Comparison of ENCODE assay signal across 11 cellular contexts in the genomic region with DNA sequence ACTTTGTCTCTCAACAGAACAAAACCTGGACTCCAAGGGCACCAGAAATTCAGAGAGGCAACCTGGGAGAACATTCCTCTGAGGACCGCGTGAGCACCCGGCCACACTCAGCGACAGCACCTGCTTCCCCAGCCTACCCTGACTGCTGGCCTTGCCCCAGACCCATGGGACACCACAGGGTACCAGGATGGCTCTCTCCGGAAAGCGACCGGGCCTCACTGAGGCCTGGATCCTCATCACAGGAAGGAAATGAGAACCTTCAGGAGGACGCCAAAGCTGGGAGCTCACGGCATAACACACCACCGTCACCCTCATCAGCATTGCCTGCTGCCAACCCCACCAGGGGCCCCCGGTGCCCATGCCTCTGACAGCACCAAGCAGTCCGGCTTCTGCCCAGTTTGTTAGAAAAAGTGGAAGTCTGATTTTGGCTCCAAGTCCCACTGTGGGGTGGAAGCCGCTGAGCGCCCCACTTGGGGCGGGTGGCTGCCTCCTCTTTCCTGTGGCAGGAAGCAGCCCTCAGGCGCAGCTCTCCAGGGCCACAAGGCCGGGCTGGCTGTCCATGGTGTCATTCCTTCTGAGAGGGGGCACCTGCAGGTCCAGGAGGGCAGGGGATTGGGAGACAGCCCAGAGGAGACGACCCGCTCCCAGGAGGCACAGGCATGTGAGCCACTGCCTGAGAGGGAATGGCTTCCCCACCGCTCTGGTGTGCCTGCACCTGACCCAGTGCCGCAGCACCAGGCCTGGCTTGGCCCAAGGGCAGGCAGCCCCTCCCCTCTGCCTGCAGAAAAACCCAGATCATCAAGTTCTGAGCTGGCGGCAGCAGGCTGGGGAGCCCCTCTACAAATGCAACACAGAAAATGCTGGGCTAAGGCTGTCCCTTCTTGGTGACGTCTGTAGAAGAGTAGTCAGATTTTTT. TPM values are rescaled to one million over a fixed set of nuclear protein-coding genes. Genes with fewer than 3 reads are reported as not detected.
DNase-seq lines count a peak whose midpoint lies in the region; ATAC-seq and TF ChIP-seq lines count a peak whose summit lies in the region.
"Had no signal": no experiment of that assay in that cellular context is flagged by ENCODE, and none has a peak within 500 bp of the region (broad histone marks: within the 10 kb centered on the region; RNA-seq: fewer than 3 reads in every experiment).

No MANE protein-coding gene starts in this region.

- H3K27ac ChIP-seq in HL-60 (replicated peaks) (peak overlapping the region; percentile 31; the same call in 1 of the 2 replicates), endodermal cell (ENCODE audit: low read depth, low read length) (no peak overlapping the region), GM23248 (no peak overlapping the region)

- H3K36me3 ChIP-seq in BE2C (peaks cover 3% of the 10 kb centered on the region; the same call in 1 of the 2 replicates), endodermal cell (ENCODE audit: control insufficient read depth, insufficient read depth, low read length) (peaks cover 62% of the 10 kb centered on the region), GM23248 (ENCODE audit: low read depth) (0 out of 2 replicates have a peak, but pooled peaks cover 5% of the 10 kb centered on the region)

- H3K36me3 Mint-ChIP-seq in endodermal cell (ENCODE audit: low read depth) (peaks cover 28% of the 10 kb centered on the region), nephron progenitor cell (ENCODE audit: low read depth) (peaks cover 18% of the 10 kb centered on the region)

- no peaks in the 10 kb centered on the region for H3K9me2 ChIP-seq in GM23248 (ENCODE audit: insufficient read depth)

- H3K4me1 Mint-ChIP-seq in endodermal cell (peaks cover 6% of the 10 kb centered on the region), nephron progenitor cell (peaks cover 20% of the 10 kb centered on the region)

- ATAC-seq in HG02798 (IDR thresholded peaks at IDR 0.05; ENCODE audit: poor library complexity, unreplicated experiment) = no peak

- no peak overlapping the region for H3K4me2 ChIP-seq in GM23248 (ENCODE audit: unreplicated experiment)

- no peaks in the 10 kb centered on the region for H3K9me3 ChIP-seq in BE2C
- no peaks in the 10 kb centered on the region for H3K9me3 ChIP-seq in endodermal cell (ENCODE audit: control insufficient read depth, low read length)
- no peaks in the 10 kb centered on the region for H3K9me3 ChIP-seq in GM23248 (ENCODE audit: low read depth)

- no peak overlapping the region for H2AFZ ChIP-seq in GM23248

- H3K4me3 ChIP-seq in BE2C (ENCODE audit: low read depth, low read length) = no peak overlapping the region
- H3K4me3 ChIP-seq in HL-60 (replicated peaks; ENCODE audit: insufficient read depth, low read length) = no peak overlapping the region
- H3K4me3 ChIP-seq in endodermal cell (ENCODE audit: low read length) = no peak overlapping the region
- H3K4me3 ChIP-seq in GM23248 = no peak overlapping the region

- H3K27me3 ChIP-seq in BE2C (no peaks in the 10 kb centered on the region), HL-60 (ENCODE audit: insufficient read depth, poor library complexity, severe bottlenecking) (no peaks in the 10 kb centered on the region), endodermal cell (ENCODE audit: control insufficient read depth, insufficient read depth, low read length, poor library complexity, severe bottlenecking) (no peaks in the 10 kb centered on the region), GM23248 (replicated peaks; ENCODE audit: insufficient read depth) (no peaks in the 10 kb centered on the region)

- WGBS in endodermal cell (ENCODE audit: insufficient coverage in 1 of 2, insufficient read length in 1 of 2), 2 experiments = 96 to 100% methylated on average over 15 to 23 of the region's 23 CpGs
- WGBS in GM23248 (ENCODE audit: low coverage in 1 of 2, low lambda C conversion rate in 2 of 2, missing lambda C conversion rate in 2 of 2), 2 experiments = 90 to 91% methylated on average over 23 of the region's 23 CpGs

- H3K4me3 Mint-ChIP-seq in endodermal cell (no peak overlapping the region), nephron progenitor cell (no peak overlapping the region)
- H3K4me3 Mint-ChIP-seq: CD4-positive, alpha-beta T cell had no signal

- no peaks in the 10 kb centered on the region for H3K4me1 ChIP-seq in BE2C
- no peaks in the 10 kb centered on the region for H3K4me1 ChIP-seq in endodermal cell (ENCODE audit: control insufficient read depth, insufficient read depth, low read length)
- no peaks in the 10 kb centered on the region for H3K4me1 ChIP-seq in GM23248 (ENCODE audit: insufficient read depth)

- peak overlapping the region; percentile 52 for H3K27ac Mint-ChIP-seq in endodermal cell
- H3K27ac Mint-ChIP-seq in nephron progenitor cell = peak overlapping the region; percentile 72
- H3K27ac Mint-ChIP-seq: CD4-positive, alpha-beta T cell had no signal

- peak; percentile 0 for DNase-seq in BE2C
- DNase-seq in HL-60 (ENCODE audit: low read depth in 1 of 2, low spot score in 1 of 2) = peak in 1 of 2 experiments; percentile 62
- DNase-seq in endodermal cell = peak; percentile 44
- DNase-seq in nephron progenitor cell = no peak
- DNase-seq in COLO829 (ENCODE audit: low spot score) = no peak
- DNase-seq in GM23248 = no peak
- no peak for DNase-seq in HCEC 1CT
- DNase-seq: MM.1S, NCI-H526 treated with DMSO at 0.1 percent for 48 hours had no signal

- no peaks in the 10 kb centered on the region for H3F3A ChIP-seq in GM23248 (ENCODE audit: insufficient read depth)

- H3K9me3 Mint-ChIP-seq in endodermal cell = no peaks in the 10 kb centered on the region
- H3K9me3 Mint-ChIP-seq in nephron progenitor cell = peaks cover 3% of the 10 kb centered on the region
- H3K9me3 Mint-ChIP-seq: CD4-positive, alpha-beta T cell had no signal

- H3K79me2 ChIP-seq in GM23248 (ENCODE audit: insufficient read depth) = peaks cover 4% of the 10 kb centered on the region

- in situ Hi-C loops in GM23248 (cut with MboI) = no loop called here

- no peak for TF ChIP-seq CTCF in BE2C (IDR thresholded peaks at IDR 0.05; ENCODE audit: low read depth, low read length)
- TF ChIP-seq CTCF in HL-60 (IDR thresholded peaks at IDR 0.05; ENCODE audit: insufficient read depth, low read length) = no peak
- TF ChIP-seq CTCF in endodermal cell (conservative IDR thresholded peaks at IDR 0.05) = no peak
- no peak for TF ChIP-seq CTCF in nephron progenitor cell (IDR thresholded peaks at IDR 0.05)

- H3K27me3 Mint-ChIP-seq in endodermal cell (ENCODE audit: insufficient read depth) = no peaks in the 10 kb centered on the region
- H3K27me3 Mint-ChIP-seq in nephron progenitor cell (ENCODE audit: low read depth, poor library complexity) = no peaks in the 10 kb centered on the region
- H3K27me3 Mint-ChIP-seq: CD4-positive, alpha-beta T cell had no signal

- H3K9ac ChIP-seq in endodermal cell (ENCODE audit: extremely low read depth, low read length, poor library complexity, severe bottlenecking) (no peak overlapping the region), GM23248 (no peak overlapping the region)

- H4K20me1 ChIP-seq in GM23248 (ENCODE audit: insufficient read depth) = no peaks in the 10 kb centered on the region

RNA-seq across cellular contexts. Expression of a gene that starts 38.6 kb away (rescaled TPM):
- polyA plus RNA-seq in BE2C (2012; ENCODE audit: insufficient read depth, insufficient read length, low read depth) = 35.2 TPM
- total RNA-seq in endodermal cell = 100 to 1,000 TPM in 1 of 2 donors, 10 to 100 TPM in 1; 93.0 to 106 TPM
- 81.5 TPM for polyA plus RNA-seq in endodermal cell (2013, experiment 1 of 2)
- polyA plus RNA-seq in endodermal cell (2013, experiment 2 of 2) = 79.0 TPM
- 27.3 and 35.8 TPM in 2 replicates for total RNA-seq in GM23248 (2014; rRNA removed; shearing (Covaris generic))
- polyA plus RNA-seq in GM23248 (2016; fragmentation: Nextera tagmentation; extraction: Ambion mirVana) = 3.3 and 4.0 TPM in 2 replicates

Comparison
In these comparisons a context has a peak if more than half of its experiments do, and no peak if none do; other contexts are left out.
1. DNase-seq: peak in BE2C (single experiment) and endodermal cell (single experiment); none in nephron progenitor cell (single experiment), COLO829 (single experiment), GM23248 (single experiment) and HCEC 1CT (single experiment).